In the genomic region with DNA sequence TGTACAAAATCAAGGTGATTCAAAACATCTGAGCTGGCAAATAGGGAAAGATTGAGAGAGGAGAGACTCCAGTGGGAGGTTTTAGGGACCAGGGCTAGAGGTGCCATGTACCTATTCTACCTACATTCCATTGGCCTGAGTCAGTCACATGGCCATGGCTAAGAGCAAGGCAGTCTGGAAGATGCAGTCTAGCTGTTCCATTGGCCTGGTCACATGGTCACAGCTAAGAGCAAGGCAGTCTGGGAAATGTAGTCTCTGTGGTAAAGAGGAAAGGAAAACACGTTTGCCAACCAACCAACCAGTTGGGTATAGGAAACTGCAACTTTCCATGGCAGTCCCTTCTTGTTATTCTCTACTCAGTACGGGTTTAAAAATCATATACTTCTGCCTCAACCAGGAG, we compare ENCODE assay signal across 13 cellular contexts.
DNase-seq lines count a peak whose midpoint lies in the region; ATAC-seq, FAIRE-seq and TF ChIP-seq lines count a peak whose summit lies in the region.
"Had no signal": no experiment of that assay in that cellular context is flagged by ENCODE, and none has a peak within 500 bp of the region (broad histone marks: within the 10 kb centered on the region; RNA-seq: fewer than 3 reads in every experiment).

No MANE protein-coding gene starts in this region.

- TF ChIP-seq EP300 in A549 (IDR thresholded peaks at IDR 0.05), result no peak

- H3K4me3 ChIP-seq in A549 (no peak overlapping the region), fibroblast of mammary gland (ENCODE audit: control insufficient read depth, low read depth, low read length) (no peak overlapping the region), colonic mucosa (no peak overlapping the region)
- H3K4me3 ChIP-seq: BLaER1, mucosa of descending colon had no signal

- 8% methylated on average over 2 of the region's 2 CpGs for WGBS in A549 (ENCODE audit: missing lambda C conversion rate)

- H3K36me3 ChIP-seq in colonic mucosa, result no peaks in the 10 kb centered on the region

- H3K4me1 ChIP-seq in A549 (no peaks in the 10 kb centered on the region), colonic mucosa (no peaks in the 10 kb centered on the region)

- DNase-seq in A549 (ENCODE audit: low read depth in 1 of 2, low spot score in 1 of 2), result peak in 1 of 2 experiments; percentile 19
- peak; percentile 22 for DNase-seq in EH (ENCODE audit: low read depth)
- DNase-seq in NCI-H524 (lab: John Stamatoyannopoulos, UW), result peak; percentile 10 to 54
- DNase-seq in fibroblast of mammary gland (ENCODE audit: low read depth), result peak; percentile 26
- DNase-seq in colonic mucosa, result no peak
- DNase-seq in AG08396 (ENCODE audit: low spot score), result no peak
- no peak for DNase-seq in activated gamma-delta T cell treated with Interleukin-2 at 50 U/mL for 16 hours
- DNase-seq: activated CD4-positive, alpha-beta memory T cell treated with anti-CD3 and anti-CD28 coated beads, Interleukin-2, amount 10 ng/mL, durations not matched to agents 7 days and 5 days; mucosa of descending colon; NCI-H1092; stimulated activated CD8-positive, alpha-beta memory T cell treated with anti-CD3 and anti-CD28 coated beads, Interleukin-4, amount 100 ng/mL, for 48 hours had no signal

- no peak overlapping the region for H3K27ac ChIP-seq in A549
- H3K27ac ChIP-seq in colonic mucosa, result no peak overlapping the region
- H3K27ac ChIP-seq: BLaER1 had no signal

- H3K27me3 ChIP-seq in colonic mucosa, result no peaks in the 10 kb centered on the region
- H3K27me3 ChIP-seq: BLaER1 had no signal

- FAIRE-seq in A549 (lab: Jason Lieb, UNC), result no peak

- POLR2A ChIA-PET in A549 (lab: Yijun Ruan, JAX), result no interaction called here

- TF ChIP-seq POLR2A in A549 (IDR thresholded peaks at IDR 0.05; ENCODE audit: low read length), result no peak

- no peak overlapping the region for H3K9ac ChIP-seq in colonic mucosa (ENCODE audit: low read depth in 2 of 2, low read length in 2 of 2)
- H3K9ac ChIP-seq: BLaER1 had no signal

- no peak for TF ChIP-seq RAD21 in A549 (conservative IDR thresholded peaks at IDR 0.05 in 1 of 2, IDR thresholded peaks at IDR 0.05 in 1 of 2)

- H3K4me2 ChIP-seq in A549, result no peak overlapping the region
- H3K4me2 ChIP-seq: BLaER1 had no signal

- intact Hi-C loops in colonic mucosa (cut with DNase I), result no loop called here

- CTCF ChIA-PET in A549 (lab: Yijun Ruan, JAX), result no interaction called here

- H3K9me3 ChIP-seq in A549, result no peaks in the 10 kb centered on the region
- no peaks in the 10 kb centered on the region for H3K9me3 ChIP-seq in colonic mucosa
- H3K9me3 ChIP-seq: BLaER1, mucosa of descending colon had no signal

- ATAC-seq in A549 (peak; percentile 36 to 47; a peak in 1 of 6 replicates), HG03354 (IDR thresholded peaks at IDR 0.05; ENCODE audit: poor library complexity, severe bottlenecking, unreplicated experiment) (no peak)
- ATAC-seq: mucosa of descending colon had no signal

- no peak for TF ChIP-seq CTCF in A549 (IDR thresholded peaks at IDR 0.05)
- no peak for TF ChIP-seq CTCF in fibroblast of mammary gland (conservative IDR thresholded peaks at IDR 0.05; ENCODE audit: control insufficient read depth, insufficient read depth, low read depth, low read length)
- TF ChIP-seq CTCF in colonic mucosa (IDR thresholded peaks at IDR 0.05), result no peak

TF ChIP-seq in A549, 52 proteins besides CTCF, POLR2A, EP300 and RAD21:
- TF ChIP-seq, protein P1, sequence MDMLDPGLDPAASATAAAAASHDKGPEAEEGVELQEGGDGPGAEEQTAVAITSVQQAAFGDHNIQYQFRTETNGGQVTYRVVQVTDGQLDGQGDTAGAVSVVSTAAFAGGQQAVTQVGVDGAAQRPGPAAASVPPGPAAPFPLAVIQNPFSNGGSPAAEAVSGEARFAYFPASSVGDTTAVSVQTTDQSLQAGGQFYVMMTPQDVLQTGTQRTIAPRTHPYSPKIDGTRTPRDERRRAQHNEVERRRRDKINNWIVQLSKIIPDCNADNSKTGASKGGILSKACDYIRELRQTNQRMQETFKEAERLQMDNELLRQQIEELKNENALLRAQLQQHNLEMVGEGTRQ (IDR thresholded peaks at IDR 0.05), result peak; percentile 63
- no peak for TF ChIP-seq ZNF302 (CRISPR knock-in tag; IDR thresholded peaks at IDR 0.05)

Comparison
In these comparisons a context has a peak if more than half of its experiments do, and no peak if none do; other contexts are left out.
1. DNase-seq: peak in EH (single experiment), NCI-H524 (2 of 2) and fibroblast of mammary gland (single experiment); none in colonic mucosa (single experiment), AG08396 (single experiment) and activated gamma-delta T cell treated with Interleukin-2 at 50 U/mL for 16 hours (single experiment).